8 cellular contexts compared by ENCODE assay signal in genomic region chr6:111680811-111681609, GRCh38.
DNase-seq lines count a peak whose midpoint lies in the region; ATAC-seq and TF ChIP-seq lines count a peak whose summit lies in the region.
"Not testable (repeated sequence)": the region's sequence is repeated elsewhere in the genome, so short reads cannot be mapped to it uniquely, and the experiment has no call there.

No MANE protein-coding gene starts in this region.

- H3K4me3 Mint-ChIP-seq in activated CD8-positive, alpha-beta T cell treated with anti-CD3 and anti-CD28 coated beads for 36 hours; activated naive CD8-positive, alpha-beta T cell treated with anti-CD3 and anti-CD28 coated beads for 36 hours; neural crest cell: not testable (repeated sequence)

- H3K36me3 Mint-ChIP-seq in activated CD8-positive, alpha-beta T cell treated with anti-CD3 and anti-CD28 coated beads for 36 hours (ENCODE audit: low read depth) = peaks cover 86% of the 10 kb centered on the region
- H3K36me3 Mint-ChIP-seq in activated naive CD8-positive, alpha-beta T cell treated with anti-CD3 and anti-CD28 coated beads for 36 hours = peaks cover 47% of the 10 kb centered on the region
- H3K36me3 Mint-ChIP-seq in neural crest cell (ENCODE audit: low read depth) = peaks cover 20% of the 10 kb centered on the region

- not testable (repeated sequence) for H3K9me3 ChIP-seq in BLaER1 treated with 17β-estradiol and CSF1 and Interleukin-3, amounts not matched to agents 10 nM and 100 nM (replicated peaks in 1 of 11); HEK293 (ENCODE audit: control insufficient read depth, insufficient read depth, low read depth, low read length); vagina

- H3K27me3 Mint-ChIP-seq in activated CD8-positive, alpha-beta T cell treated with anti-CD3 and anti-CD28 coated beads for 36 hours; activated naive CD8-positive, alpha-beta T cell treated with anti-CD3 and anti-CD28 coated beads for 36 hours; neural crest cell (ENCODE audit: low read depth): not testable (repeated sequence)

- TF ChIP-seq POLR2A in vagina (IDR thresholded peaks at IDR 0.05) = not testable (repeated sequence)

- intact Hi-C loops in activated CD8-positive, alpha-beta T cell treated with anti-CD3 and anti-CD28 coated beads for 36 hours (cut with micrococcal nuclease) = not testable (repeated sequence)
- intact Hi-C loops in vagina (cut with DNase I) = loop anchor here (5.0 kb wide), 1 partner anchor 79 kb away; no protein-coding TSS in a partner anchor

- POLR2A ChIA-PET in HEK293 (lab: Yijun Ruan, JAX) = not testable (repeated sequence)
- POLR2A ChIA-PET in activated CD8-positive, alpha-beta T cell treated with anti-CD3 and anti-CD28 coated beads for 36 hours (lab: Charles Lee) = interaction anchor here (1.2 kb wide), 1 partner anchor 215 kb away, joined by 4 read pairs; no protein-coding TSS in a partner anchor

- not testable (repeated sequence) for H3K27me3 ChIP-seq in BLaER1 treated with 17β-estradiol and CSF1 and Interleukin-3, amounts not matched to agents 10 nM and 100 nM; vagina

- peaks cover 78% of the 10 kb centered on the region for H3K4me1 Mint-ChIP-seq in activated CD8-positive, alpha-beta T cell treated with anti-CD3 and anti-CD28 coated beads for 36 hours (ENCODE audit: low read depth)
- H3K4me1 Mint-ChIP-seq in activated naive CD8-positive, alpha-beta T cell treated with anti-CD3 and anti-CD28 coated beads for 36 hours = peaks cover 51% of the 10 kb centered on the region
- peaks cover 58% of the 10 kb centered on the region for H3K4me1 Mint-ChIP-seq in neural crest cell

- peak overlapping the region; percentile 67 for H3K27ac Mint-ChIP-seq in activated CD8-positive, alpha-beta T cell treated with anti-CD3 and anti-CD28 coated beads for 36 hours
- H3K27ac Mint-ChIP-seq in activated naive CD8-positive, alpha-beta T cell treated with anti-CD3 and anti-CD28 coated beads for 36 hours = peak overlapping the region; percentile 7
- H3K27ac Mint-ChIP-seq in neural crest cell (ENCODE audit: unreplicated experiment) = peak overlapping the region; percentile 52

- CTCF ChIA-PET in HEK293 (lab: Yijun Ruan, JAX); activated CD8-positive, alpha-beta T cell treated with anti-CD3 and anti-CD28 coated beads for 36 hours (lab: Charles Lee): not testable (repeated sequence)

- peak overlapping the region in 8 of 11 experiments; percentile 10 to 56 (median 32); a peak in 12 of 22 replicates for H3K4me2 ChIP-seq in BLaER1 treated with 17β-estradiol and CSF1 and Interleukin-3, amounts not matched to agents 10 nM and 100 nM

- H3K9me3 Mint-ChIP-seq in activated CD8-positive, alpha-beta T cell treated with anti-CD3 and anti-CD28 coated beads for 36 hours; activated naive CD8-positive, alpha-beta T cell treated with anti-CD3 and anti-CD28 coated beads for 36 hours; neural crest cell: not testable (repeated sequence)

- not testable (repeated sequence) for ATAC-seq in activated CD8-positive, alpha-beta T cell treated with anti-CD3 and anti-CD28 coated beads for 36 hours

- peaks cover 0 to 50% (median 44%) of the 10 kb centered on the region in 10 experiments; a peak in 16 of 20 replicates for H3K4me1 ChIP-seq in BLaER1 treated with 17β-estradiol and CSF1 and Interleukin-3, amounts not matched to agents 10 nM and 100 nM
- not testable (repeated sequence) for H3K4me1 ChIP-seq in HEK293 (ENCODE audit: control insufficient read depth, insufficient read depth, low read length)
- H3K4me1 ChIP-seq in vagina = peaks cover 46% of the 10 kb centered on the region

- H3K27ac ChIP-seq in BLaER1 treated with 17β-estradiol and CSF1 and Interleukin-3, amounts not matched to agents 10 nM and 100 nM; HEK293 (ENCODE audit: extremely low read depth, low read depth, low read length): not testable (repeated sequence)
- H3K27ac ChIP-seq in cingulate gyrus (ENCODE audit: low read depth, low read length) = peak overlapping the region; percentile 52
- peak overlapping the region; percentile 78 for H3K27ac ChIP-seq in vagina

- H3K36me3 ChIP-seq in BLaER1 treated with 17β-estradiol and CSF1 and Interleukin-3, amounts not matched to agents 10 nM and 100 nM = peaks cover 65 to 100% (median 86%) of the 10 kb centered on the region in 11 experiments
- peaks cover 0 to 85% of the 10 kb centered on the region in 2 experiments for H3K36me3 ChIP-seq in HEK293 (ENCODE audit: control insufficient read depth in 2 of 2, insufficient read depth in 1 of 2, low read length in 2 of 2)
- not testable (repeated sequence) for H3K36me3 ChIP-seq in vagina

- not testable (repeated sequence) for TF ChIP-seq CTCF in HEK293 (tag by site-specific recombination; IDR thresholded peaks at IDR 0.05); activated CD8-positive, alpha-beta T cell treated with anti-CD3 and anti-CD28 coated beads for 36 hours (IDR thresholded peaks at IDR 0.05); neural crest cell (conservative IDR thresholded peaks at IDR 0.05); vagina (IDR thresholded peaks at IDR 0.05)

- H3K4me3 ChIP-seq in BLaER1 treated with 17β-estradiol and CSF1 and Interleukin-3, amounts not matched to agents 10 nM and 100 nM; HEK293 (ENCODE audit: low read depth, low read length); vagina: not testable (repeated sequence)

- not testable (repeated sequence) for DNase-seq in activated CD8-positive, alpha-beta T cell treated with anti-CD3 and anti-CD28 coated beads for 36 hours; activated naive CD8-positive, alpha-beta T cell treated with anti-CD3 and anti-CD28 coated beads for 36 hours; neural crest cell (ENCODE audit: low read depth, low spot score)
- DNase-seq in kidney tubule cell (ENCODE audit: low spot score) = peak; percentile 68
- peak in 1 of 2 donors; percentile 29 for DNase-seq in vagina (ENCODE audit: extremely low spot score in 2 of 2)

- H4K20me1 ChIP-seq in BLaER1 treated with 17β-estradiol and CSF1 and Interleukin-3, amounts not matched to agents 10 nM and 100 nM = not testable (repeated sequence)

- H3K9ac ChIP-seq in BLaER1 treated with 17β-estradiol and CSF1 and Interleukin-3, amounts not matched to agents 10 nM and 100 nM = not testable (repeated sequence)

TF ChIP-seq in HEK293, 187 proteins besides CTCF, POLR2A, EP300 and RAD21:
- TF ChIP-seq ZNF121 (tag by site-specific recombination; IDR thresholded peaks at IDR 0.05) = peak; percentile 78

Comparison
In these comparisons a context has a peak if more than half of its experiments do, and no peak if none do; other contexts are left out.
1. H3K27ac Mint-ChIP-seq: peak in every context shown above with its lines; median percentile 67 in activated CD8-positive, alpha-beta T cell treated with anti-CD3 and anti-CD28 coated beads for 36 hours; 52 in neural crest cell; 7 in activated naive CD8-positive, alpha-beta T cell treated with anti-CD3 and anti-CD28 coated beads for 36 hours.